In genomic region chr15:65071381-65071811, GRCh38 we compare ENCODE assay signal across 1 cellular context.
TF ChIP-seq lines count a peak whose summit lies in the region.

No MANE protein-coding gene starts in this region.

TF ChIP-seq in GM23338, 12 proteins besides CTCF, POLR2A, EP300 and RAD21:
- TF ChIP-seq ETS1 (IDR thresholded peaks at IDR 0.05) (no peak), STAT1 (IDR thresholded peaks at IDR 0.05; ENCODE audit: unreplicated experiment) (no peak), ZNF331 (CRISPR knock-in tag; IDR thresholded peaks at IDR 0.05; ENCODE audit: low read depth) (no peak), EZH2 (IDR thresholded peaks at IDR 0.05; ENCODE audit: low read depth, unreplicated experiment) (no peak), NANOG (IDR thresholded peaks at IDR 0.05; ENCODE audit: borderline replicate concordance) (no peak), ZNF114 (CRISPR knock-in tag; IDR thresholded peaks at IDR 0.05) (no peak)
TF ChIP-seq in GM23338: peak in this region for 0.
